Comparison of ENCODE assay signal across 10 cellular contexts in the genomic region with DNA sequence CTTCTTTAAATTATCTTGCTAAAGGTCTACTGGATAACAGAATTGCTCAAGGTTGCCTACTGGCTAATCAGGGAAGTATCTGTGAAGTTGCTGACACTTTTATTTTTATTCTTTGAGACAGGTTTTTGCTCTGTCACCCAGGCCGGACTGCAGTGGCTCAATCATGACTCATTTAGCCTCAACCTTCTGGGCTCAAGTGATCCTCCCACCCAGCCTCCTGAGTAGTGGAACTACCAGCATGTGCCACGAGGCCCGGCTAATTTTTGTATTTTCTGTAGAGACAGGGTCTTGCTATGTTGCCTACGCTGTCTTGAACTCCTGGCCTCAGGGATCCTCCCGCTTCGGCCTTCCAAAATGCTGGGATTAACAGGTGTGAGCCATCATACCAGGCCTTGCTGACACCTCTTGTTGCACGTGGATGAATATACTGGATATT. TPM values are rescaled to one million over a fixed set of nuclear protein-coding genes. Genes with fewer than 3 reads are reported as not detected.
A peak's percentile ranks its signal among the peaks of the same experiment; 100 is the strongest.
DNase-seq lines count a peak whose midpoint lies in the region; TF ChIP-seq lines count a peak whose summit lies in the region.
"Had no signal": no experiment of that assay in that cellular context is flagged by ENCODE, and none has a peak within 500 bp of the region (broad histone marks: within the 10 kb centered on the region; RNA-seq: fewer than 3 reads in every experiment).

No MANE protein-coding gene starts in this region.

- H3K27me3 Mint-ChIP-seq in activated naive CD8-positive, alpha-beta T cell treated with anti-CD3 and anti-CD28 coated beads for 36 hours, result no peaks in the 10 kb centered on the region

- H3K36me3 ChIP-seq in BJ (ENCODE audit: control insufficient read depth, insufficient read depth, low read length) (no peaks in the 10 kb centered on the region), mesenchymal stem cell (ENCODE audit: control insufficient read depth in 1 of 2, insufficient read depth in 2 of 2, low read depth in 1 of 2, low read length in 2 of 2) (no peaks in the 10 kb centered on the region)
- H3K36me3 ChIP-seq: heart left ventricle had no signal

- H3K27ac ChIP-seq in mesenchymal stem cell (ENCODE audit: low read length, poor library complexity, severe bottlenecking), result no peak overlapping the region

- H3K27me3 ChIP-seq in BJ (ENCODE audit: control insufficient read depth, insufficient read depth, low read length), result no peaks in the 10 kb centered on the region
- H3K27me3 ChIP-seq in mesenchymal stem cell (ENCODE audit: control insufficient read depth in 1 of 2, insufficient read depth in 1 of 2, low read length in 2 of 2), result no peaks in the 10 kb centered on the region
- H3K27me3 ChIP-seq: heart left ventricle had no signal

- H3K4me1 ChIP-seq in mesenchymal stem cell (ENCODE audit: control insufficient read depth, insufficient read depth, low read depth, low read length), result peaks cover 7% of the 10 kb centered on the region

- no peak overlapping the region for H2BK120ac ChIP-seq in mesenchymal stem cell (ENCODE audit: low read depth, low read length)

- H3K4me3 ChIP-seq in BJ (ENCODE audit: low read depth, low read length) (no peak overlapping the region), mesenchymal stem cell (ENCODE audit: insufficient read depth in 1 of 2, low read depth in 1 of 2, low read length in 2 of 2) (no peak overlapping the region)
- H3K4me3 ChIP-seq: heart left ventricle had no signal

- CTCF ChIA-PET in BJ (lab: Yijun Ruan, JAX), result no interaction called here

- no peak overlapping the region for H3K4ac ChIP-seq in mesenchymal stem cell (ENCODE audit: low read depth in 1 of 2, low read length in 2 of 2)

- WGBS in mesenchymal stem cell, result 76% methylated on average over 7 of the region's 7 CpGs

- no peak overlapping the region for H2BK12ac ChIP-seq in mesenchymal stem cell (ENCODE audit: low read length in 2 of 2)

- no peak overlapping the region for H3K4me3 Mint-ChIP-seq in activated naive CD8-positive, alpha-beta T cell treated with anti-CD3 and anti-CD28 coated beads for 36 hours

- no peak overlapping the region for H3K4me2 ChIP-seq in mesenchymal stem cell (ENCODE audit: low read length, poor library complexity, severe bottlenecking)

- peaks cover 73% of the 10 kb centered on the region for H3K4me1 Mint-ChIP-seq in activated naive CD8-positive, alpha-beta T cell treated with anti-CD3 and anti-CD28 coated beads for 36 hours

- peak; percentile 28 for DNase-seq in BJ (ENCODE audit: low read depth)
- DNase-seq in HUDEP-2 (lab: John Stamatoyannopoulos, UW; ENCODE audit: unreplicated experiment in 76 of 76), result peak in 51 of 76 experiments; percentile 2 to 69 (median 26)
- DNase-seq in activated naive CD8-positive, alpha-beta T cell treated with anti-CD3 and anti-CD28 coated beads for 36 hours, result peak; percentile 18
- DNase-seq in mesenchymal stem cell, result peak; percentile 68
- DNase-seq in inferior parietal cortex (ENCODE audit: extremely low spot score), result no peak
- DNase-seq in NCI-H2227 (lab: John Stamatoyannopoulos, UW; ENCODE audit: unreplicated experiment), result no peak
- no peak for DNase-seq in pons (ENCODE audit: low spot score)
- no peak for DNase-seq in NCI-H446 treated with DMSO at 0.1 percent for 48 hours (lab: John Stamatoyannopoulos, UW)
- DNase-seq: NCI-H2081 had no signal

- no peak overlapping the region for H2AFZ ChIP-seq in mesenchymal stem cell (ENCODE audit: low read depth, low read length)

- no peak overlapping the region for H3K23ac ChIP-seq in mesenchymal stem cell (ENCODE audit: low read length in 2 of 2)

- H2BK15ac ChIP-seq in mesenchymal stem cell (ENCODE audit: low read depth, poor library complexity, severe bottlenecking), result no peak overlapping the region

- peaks cover 24% of the 10 kb centered on the region for H3K79me1 ChIP-seq in mesenchymal stem cell (replicated peaks; ENCODE audit: low read length, poor library complexity, severe bottlenecking)

- POLR2A ChIA-PET in BJ (lab: Charles Lee), result no interaction called here

- H2AK5ac ChIP-seq in mesenchymal stem cell (ENCODE audit: low read length, severe bottlenecking), result no peak overlapping the region

- H3K36me3 Mint-ChIP-seq in activated naive CD8-positive, alpha-beta T cell treated with anti-CD3 and anti-CD28 coated beads for 36 hours, result peaks cover 18% of the 10 kb centered on the region

- no peak overlapping the region for H4K91ac ChIP-seq in mesenchymal stem cell (ENCODE audit: low read length)

- H3K18ac ChIP-seq in mesenchymal stem cell (ENCODE audit: low read depth in 1 of 2, low read length in 2 of 2), result no peak overlapping the region

- no peak overlapping the region for H3K9ac ChIP-seq in mesenchymal stem cell (ENCODE audit: low read length)

- H3K14ac ChIP-seq in mesenchymal stem cell (ENCODE audit: low read length in 2 of 2), result no peak overlapping the region

- H3K27ac Mint-ChIP-seq in activated naive CD8-positive, alpha-beta T cell treated with anti-CD3 and anti-CD28 coated beads for 36 hours, result peak overlapping the region; percentile 59

- H4K8ac ChIP-seq in mesenchymal stem cell (ENCODE audit: low read length), result no peak overlapping the region

- H3K9me3 Mint-ChIP-seq in activated naive CD8-positive, alpha-beta T cell treated with anti-CD3 and anti-CD28 coated beads for 36 hours, result no peaks in the 10 kb centered on the region

- TF ChIP-seq CTCF in BJ (IDR thresholded peaks at IDR 0.05; ENCODE audit: insufficient read depth, low read depth, low read length), result no peak

- no peak overlapping the region for H2BK5ac ChIP-seq in mesenchymal stem cell (ENCODE audit: low read depth, low read length, poor library complexity, severe bottlenecking)

- H3K9me3 ChIP-seq in mesenchymal stem cell (ENCODE audit: control insufficient read depth, low read length), result no peaks in the 10 kb centered on the region
- H3K9me3 ChIP-seq: heart left ventricle had no signal

RNA-seq across cellular contexts. Expression of gene GLG1, which starts 43.1 kb away (rescaled TPM):
- 88.6 and 92.9 TPM in 2 replicates for polyA plus RNA-seq in BJ (2011; rRNA removed)
- polyA minus RNA-seq in BJ (2011; rRNA and poly(A)+ RNA removed), result 75.4 and 91.5 TPM in 2 replicates
- 10 to 100 TPM; 58.7 to 60.8 TPM for total RNA-seq in activated naive CD8-positive, alpha-beta T cell treated with anti-CD3 and anti-CD28 coated beads for 36 hours
- polyA plus RNA-seq in mesenchymal stem cell (2013, experiment 1 of 2), result 117 TPM
- 111 TPM for polyA plus RNA-seq in mesenchymal stem cell (2013, experiment 2 of 2)

Comparison
In these comparisons a context has a peak if more than half of its experiments do, and no peak if none do; other contexts are left out.
1. DNase-seq: peak in BJ (single experiment), HUDEP-2 (51 of 76), activated naive CD8-positive, alpha-beta T cell treated with anti-CD3 and anti-CD28 coated beads for 36 hours (single experiment) and mesenchymal stem cell (single experiment); none in inferior parietal cortex (single experiment), NCI-H2227 (single experiment), pons (single experiment) and NCI-H446 treated with DMSO at 0.1 percent for 48 hours (single experiment).